Comparison of ENCODE assay signal across 16 cellular contexts in genomic region chr7:49766966-49767365, GRCh38. TPM values are rescaled to one million over a fixed set of nuclear protein-coding genes. Genes with fewer than 3 reads are reported as not detected.
A peak's percentile ranks its signal among the peaks of the same experiment; 100 is the strongest.
DNase-seq lines count a peak whose midpoint lies in the region; ATAC-seq, FAIRE-seq and TF ChIP-seq lines count a peak whose summit lies in the region.
"Had no signal": no experiment of that assay in that cellular context is flagged by ENCODE, and none has a peak within 500 bp of the region (broad histone marks: within the 10 kb centered on the region; RNA-seq: fewer than 3 reads in every experiment).

No MANE protein-coding gene starts in this region.

- intact Hi-C loops in activated naive CD4-positive, alpha-beta T cell treated with anti-CD3 and anti-CD28 coated beads for 36 hours (cut with micrococcal nuclease), result no loop called here

- H3K4me1 ChIP-seq in small intestine (ENCODE audit: control insufficient read depth in 2 of 2, insufficient read depth in 1 of 2, low read depth in 1 of 2, low read length in 1 of 2), result no peaks in the 10 kb centered on the region
- H3K4me1 ChIP-seq: upper lobe of right lung had no signal

- H3K9me3 ChIP-seq in small intestine (ENCODE audit: control insufficient read depth, low read depth), result no peaks in the 10 kb centered on the region
- H3K9me3 ChIP-seq: upper lobe of right lung had no signal

- H3K4me1 Mint-ChIP-seq in activated naive CD4-positive, alpha-beta T cell treated with anti-CD3 and anti-CD28 coated beads for 36 hours (ENCODE audit: low read depth), result no peaks in the 10 kb centered on the region
- H3K4me1 Mint-ChIP-seq: mesothelial cell of epicardium had no signal

- CTCF ChIA-PET in activated naive CD4-positive, alpha-beta T cell treated with anti-CD3 and anti-CD28 coated beads for 36 hours (lab: Charles Lee), result no interaction called here

- H3K27me3 Mint-ChIP-seq in activated naive CD4-positive, alpha-beta T cell treated with anti-CD3 and anti-CD28 coated beads for 36 hours (ENCODE audit: low read depth), result peaks cover 24% of the 10 kb centered on the region

- no peak for TF ChIP-seq CTCF in GM20000 (IDR thresholded peaks at IDR 0.05; ENCODE audit: extremely low read depth, missing control alignments)

- no peak overlapping the region for H3K27ac ChIP-seq in small intestine (ENCODE audit: low read depth in 1 of 2, low read length in 1 of 2)
- H3K27ac ChIP-seq: upper lobe of right lung had no signal

- no peak overlapping the region for H3K4me3 Mint-ChIP-seq in activated naive CD4-positive, alpha-beta T cell treated with anti-CD3 and anti-CD28 coated beads for 36 hours
- H3K4me3 Mint-ChIP-seq: effector memory CD8-positive, alpha-beta T cell; mesothelial cell of epicardium; T-helper 1 cell treated with Interleukin-12 subunit alpha and Interleukin-12 subunit beta and Interleukin-4 antibody, amounts not matched to agents 30 μg/mL and 1 μg/mL, for 36 hours had no signal

- no peaks in the 10 kb centered on the region for H3K9me3 Mint-ChIP-seq in activated naive CD4-positive, alpha-beta T cell treated with anti-CD3 and anti-CD28 coated beads for 36 hours
- H3K9me3 Mint-ChIP-seq: T-helper 1 cell treated with Interleukin-12 subunit alpha and Interleukin-12 subunit beta and Interleukin-4 antibody, amounts not matched to agents 30 μg/mL and 1 μg/mL, for 36 hours had no signal

- H3K27ac Mint-ChIP-seq in activated naive CD4-positive, alpha-beta T cell treated with anti-CD3 and anti-CD28 coated beads for 36 hours, result no peak overlapping the region
- H3K27ac Mint-ChIP-seq: effector memory CD8-positive, alpha-beta T cell; mesothelial cell of epicardium; T-helper 1 cell treated with Interleukin-12 subunit alpha and Interleukin-12 subunit beta and Interleukin-4 antibody, amounts not matched to agents 30 μg/mL and 1 μg/mL, for 36 hours had no signal

- ATAC-seq in GM18502 (IDR thresholded peaks at IDR 0.05; ENCODE audit: poor library complexity, unreplicated experiment) (peak; percentile 90), HG02943 (IDR thresholded peaks at IDR 0.05; ENCODE audit: low read depth, unreplicated experiment) (peak; percentile 81), HG03571 (IDR thresholded peaks at IDR 0.05; ENCODE audit: unreplicated experiment) (peak; percentile 85)
- ATAC-seq: effector memory CD8-positive, alpha-beta T cell; upper lobe of right lung had no signal

- DNase-seq in GM20000 (ENCODE audit: low spot score) (peak; percentile 78), small intestine (no peak), SKM-1 treated with dmso at 0.1 percent for 144 hours (lab: John Stamatoyannopoulos, UW; ENCODE audit: unreplicated experiment) (no peak)
- no peak for DNase-seq in activated naive CD4-positive, alpha-beta T cell treated with anti-CD3 and anti-CD28 coated beads for 36 hours
- no peak for DNase-seq in activated CD8-positive, alpha-beta memory T cell treated with anti-CD3 and anti-CD28 coated beads, Interleukin-2, amount 50 U/mL, for 48 hours
- DNase-seq: amniotic stem cell; effector memory CD8-positive, alpha-beta T cell; NCI-H1092; NK-92 treated with Interleukin-12 subunit alpha and Interleukin-12 subunit beta, amount 100 ng/mL, for 24 hours; upper lobe of right lung had no signal

- no peak for FAIRE-seq in small intestine (lab: Jason Lieb, UNC)

- H3K36me3 Mint-ChIP-seq in activated naive CD4-positive, alpha-beta T cell treated with anti-CD3 and anti-CD28 coated beads for 36 hours (ENCODE audit: low read depth), result no peaks in the 10 kb centered on the region
- H3K36me3 Mint-ChIP-seq: mesothelial cell of epicardium had no signal

- H3K27me3 ChIP-seq in small intestine (ENCODE audit: control insufficient read depth in 2 of 2, insufficient read depth in 2 of 2, low read length in 2 of 2), result no peaks in the 10 kb centered on the region

- no peaks in the 10 kb centered on the region for H3K36me3 ChIP-seq in small intestine (ENCODE audit: control insufficient read depth in 2 of 2, insufficient read depth in 2 of 2, low read length in 2 of 2)
- H3K36me3 ChIP-seq: upper lobe of right lung had no signal

- 64 to 74% (median 71%) methylated on average over 1 of the region's 1 CpG for WGBS in small intestine, 3 donors

- H3K4me3 ChIP-seq in small intestine (ENCODE audit: low read depth in 1 of 2, low read length in 2 of 2), result no peak overlapping the region
- H3K4me3 ChIP-seq: upper lobe of right lung had no signal

RNA-seq across cellular contexts. Expression of gene VWC2, which starts 6.5 kb away (rescaled TPM):
- not detected for total RNA-seq in activated naive CD4-positive, alpha-beta T cell treated with anti-CD3 and anti-CD28 coated beads for 36 hours
- under 1 TPM in 1 of 3 donors, not detected in 2; 0.10 TPM for polyA plus RNA-seq in small intestine
- total RNA-seq: HT-29 had no signal
